In the genomic region with DNA sequence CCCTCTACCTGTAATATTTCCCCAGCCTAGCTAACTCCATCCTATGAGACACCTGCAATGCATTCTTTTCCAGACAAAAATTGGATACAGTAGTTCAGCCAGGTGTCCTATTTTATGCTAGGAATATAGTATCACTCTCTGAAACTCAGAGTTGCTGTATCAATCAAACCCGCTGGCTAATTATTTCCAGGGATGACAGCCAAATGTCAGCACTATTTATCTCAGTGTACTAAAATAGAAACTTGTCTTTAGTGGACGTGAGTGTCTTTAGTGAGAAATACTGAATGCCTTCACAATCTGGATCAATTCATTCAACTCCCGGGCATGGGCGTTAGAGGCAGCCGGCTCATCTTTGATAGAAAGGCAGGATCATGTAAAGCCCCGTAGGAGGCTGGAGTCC, we compare ENCODE assay signal across 33 cellular contexts.
"Had no signal": no experiment of that assay in that cellular context is flagged by ENCODE, and none has a peak within 500 bp of the region (broad histone marks: within the 10 kb centered on the region; RNA-seq: fewer than 3 reads in every experiment).

No MANE protein-coding gene starts in this region.

- H3K9me3 ChIP-seq: adrenal gland, ascending aorta, body of pancreas, breast epithelium had no signal

- H3K4me3 ChIP-seq: adrenal gland, ascending aorta, body of pancreas, breast epithelium, cardiac muscle cell had no signal

- H3K27me3 ChIP-seq: adrenal gland, ascending aorta, body of pancreas, brain microvascular endothelial cell, breast epithelium, cardiac muscle cell had no signal

- H3K27ac ChIP-seq: adrenal gland, ascending aorta, body of pancreas, brain microvascular endothelial cell, breast epithelium, cardiac muscle cell had no signal

- ATAC-seq: activated naive CD4-positive, alpha-beta T cell treated with anti-CD3 and anti-CD28 coated beads, Interleukin-2, amount 50 U/mL, for 72 hours; activated naive CD8-positive, alpha-beta T cell treated with anti-CD3 and anti-CD28 coated beads, Interleukin-2, amount 50 U/mL, for 24 hours; activated T-cell treated with anti-CD3 and anti-CD28 coated beads, Interleukin-2, amount 50 U/mL, for 4 hours; activated T-cell treated with anti-CD3 and anti-CD28 coated beads, Interleukin-2, amount 50 U/mL, for 72 hours; activated T-helper 17 cell treated with anti-CD3 and anti-CD28 coated beads, Interleukin-2, amount 50 U/mL, for 72 hours; body of pancreas had no signal

- H3K4me1 ChIP-seq: adrenal gland, ascending aorta, body of pancreas, breast epithelium had no signal

- DNase-seq: activated effector memory CD4-positive, alpha-beta T cell treated with anti-CD3 and anti-CD28 coated beads, Interleukin-2, amount 50 U/mL, for 16 hours; activated effector memory CD4-positive, alpha-beta T cell treated with Interleukin-2 at 50 U/mL for 16 hours; activated gamma-delta T cell; activated gamma-delta T cell treated with Interleukin-2 at 50 U/mL for 16 hours; activated naive CD4-positive, alpha-beta T cell; activated naive CD4-positive, alpha-beta T cell treated with anti-CD3 and anti-CD28 coated beads for 36 hours; activated naive CD4-positive, alpha-beta T cell treated with anti-CD3 and anti-CD28 coated beads, Interleukin-2, amount 10 ng/mL, durations not matched to agents 7 days and 5 days; activated naive CD4-positive, alpha-beta T cell treated with anti-CD3 and anti-CD28 coated beads, Interleukin-2, amount 50 U/mL, for 16 hours; activated naive CD4-positive, alpha-beta T cell treated with Interleukin-2 at 50 U/mL for 16 hours; activated naive CD8-positive, alpha-beta T cell treated with anti-CD3 and anti-CD28 coated beads for 36 hours; activated naive CD8-positive, alpha-beta T cell treated with anti-CD3 and anti-CD28 coated beads, Interleukin-2, amount 10 ng/mL, durations not matched to agents 7 days and 5 days; activated naive CD8-positive, alpha-beta T cell treated with anti-CD3 and anti-CD28 coated beads, Interleukin-2, amount 50 U/mL, for 24 hours; activated T-cell treated with anti-CD3 and anti-CD28 coated beads for 4 hours; activated T-cell treated with anti-CD3 and anti-CD28 coated beads, Interleukin-2, amount 50 U/mL, for 1 hour; activated T-cell treated with anti-CD3 and anti-CD28 coated beads, Interleukin-2, amount 50 U/mL, for 24 hours; activated T-cell treated with anti-CD3 and anti-CD28 coated beads, Interleukin-2, amount 50 U/mL, for 4 hours; activated T-cell treated with anti-CD3 and anti-CD28 coated beads, Interleukin-2, amount 50 U/mL, for 48 hours; activated T-cell treated with anti-CD3 and anti-CD28 coated beads, Interleukin-2, amount 50 U/mL, for 72 hours; adrenal gland; amniotic stem cell; amygdala; anterior cingulate cortex; aorta; body of pancreas; brain microvascular endothelial cell; caudate nucleus; central memory CD4-positive, alpha-beta T cell; cerebellar nuclear complex had no signal

- H3K36me3 ChIP-seq: adrenal gland, ascending aorta, brain microvascular endothelial cell, breast epithelium, cardiac muscle cell had no signal
